Comparison of ENCODE assay signal across 8 cellular contexts in the genomic region with DNA sequence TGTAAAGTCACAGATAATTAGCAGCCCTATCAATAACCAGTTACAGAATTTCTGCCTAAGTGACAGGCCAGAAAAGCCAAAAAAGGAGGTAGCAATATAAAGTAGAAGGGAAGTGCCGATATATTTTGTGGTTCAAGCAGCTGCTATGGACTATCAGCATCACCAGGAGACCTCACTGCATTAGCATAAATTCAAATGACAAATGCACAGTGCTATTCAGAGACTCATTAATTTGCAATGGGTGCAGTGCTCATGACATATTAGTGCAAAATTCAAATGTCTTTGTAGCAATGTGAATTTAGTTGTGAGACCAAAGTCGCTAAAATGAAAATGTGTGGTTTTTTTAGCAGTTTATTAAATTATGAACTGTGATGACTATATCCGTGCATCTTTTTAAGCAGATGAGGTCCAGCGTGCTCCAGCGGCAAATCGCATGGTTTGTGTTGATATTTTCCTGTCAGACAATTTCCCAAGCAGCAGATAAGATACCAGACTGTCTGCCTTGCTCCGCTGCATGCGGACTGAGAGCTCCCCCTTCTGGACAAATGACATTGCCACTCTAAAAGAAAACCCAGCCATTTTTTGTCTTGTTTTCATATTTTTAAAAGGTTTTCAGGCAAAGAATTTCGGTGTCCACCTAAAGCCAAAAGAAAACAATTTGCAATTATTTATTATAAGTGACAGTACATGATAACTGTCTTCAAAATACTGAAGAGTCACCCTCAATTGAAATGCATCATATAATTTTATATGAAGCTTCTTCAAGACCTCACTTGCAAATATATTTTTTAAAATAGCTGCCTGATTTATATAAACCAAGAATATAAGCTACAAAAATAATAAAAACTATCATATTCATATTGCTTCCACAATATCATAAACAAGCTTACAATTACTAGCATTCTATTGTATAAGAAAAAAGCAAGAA.
DNase-seq lines count a peak whose midpoint lies in the region; ATAC-seq, FAIRE-seq and TF ChIP-seq lines count a peak whose summit lies in the region.

No MANE protein-coding gene starts in this region.

- H3K27me3 Mint-ChIP-seq in endothelial cell (ENCODE audit: unreplicated experiment), result no peaks in the 10 kb centered on the region
- H3K27me3 Mint-ChIP-seq in stimulated activated memory B cell treated with anti-CD40 and anti-IgM and Interleukin-4, amounts not matched to agents 10 μg/mL and 1 μg/mL and 100 μg/mL, for 72 hours, result no peaks in the 10 kb centered on the region

- H3K27ac ChIP-seq in A549, result no peak overlapping the region

- intact Hi-C loops in mucosa of descending colon (cut with DNase I, micrococcal nuclease), result loop anchor here in 1 of 2 donors (10.0 kb wide), 1 partner anchor 130 kb away; no protein-coding TSS in a partner anchor

- no peak overlapping the region for H3K27ac Mint-ChIP-seq in endothelial cell (ENCODE audit: unreplicated experiment)
- no peak overlapping the region for H3K27ac Mint-ChIP-seq in stimulated activated memory B cell treated with anti-CD40 and anti-IgM and Interleukin-4, amounts not matched to agents 10 μg/mL and 1 μg/mL and 100 μg/mL, for 72 hours

- H3K4me3 ChIP-seq in A549 (no peak overlapping the region), mucosa of descending colon (no peak overlapping the region)

- no peak for FAIRE-seq in A549 (lab: Jason Lieb, UNC)
- peak; percentile 92 for FAIRE-seq in GM12892 (lab: Jason Lieb, UNC)

- H3K4me1 ChIP-seq in A549 (no peaks in the 10 kb centered on the region), mucosa of descending colon (ENCODE audit: low read depth) (no peaks in the 10 kb centered on the region)

- CTCF ChIA-PET in A549 (lab: Yijun Ruan, JAX), result interaction anchor here (0.6 to 5.8 kb wide), 26 partner anchors 9 to 1757 kb away, joined by 3 to 92 read pairs (median 3); partner anchors contain the start of gene LYSMD3

- no peaks in the 10 kb centered on the region for H3K9me3 Mint-ChIP-seq in endothelial cell (ENCODE audit: unreplicated experiment)
- no peaks in the 10 kb centered on the region for H3K9me3 Mint-ChIP-seq in stimulated activated memory B cell treated with anti-CD40 and anti-IgM and Interleukin-4, amounts not matched to agents 10 μg/mL and 1 μg/mL and 100 μg/mL, for 72 hours

- no peaks in the 10 kb centered on the region for H3K36me3 Mint-ChIP-seq in endothelial cell (ENCODE audit: low read depth, unreplicated experiment)
- no peaks in the 10 kb centered on the region for H3K36me3 Mint-ChIP-seq in stimulated activated memory B cell treated with anti-CD40 and anti-IgM and Interleukin-4, amounts not matched to agents 10 μg/mL and 1 μg/mL and 100 μg/mL, for 72 hours

- TF ChIP-seq RAD21 in A549 (conservative IDR thresholded peaks at IDR 0.05 in 1 of 2, IDR thresholded peaks at IDR 0.05 in 1 of 2), result peak; percentile 91 to 95

- H3K4me2 ChIP-seq in A549, result no peak overlapping the region

- peak; percentile 81 to 85 for ATAC-seq in A549
- ATAC-seq in HG03139 (IDR thresholded peaks at IDR 0.05; ENCODE audit: unreplicated experiment), result peak; percentile 61
- peak; percentile 73 for ATAC-seq in mucosa of descending colon
- ATAC-seq in stimulated activated memory B cell treated with anti-CD40 and anti-IgM and Interleukin-4, amounts not matched to agents 10 μg/mL and 1 μg/mL and 100 μg/mL, for 72 hours, result peak; percentile 70

- DNase-seq in A549 (ENCODE audit: low read depth in 1 of 2, low spot score in 1 of 2) (peak; percentile 5 to 63), GM12892 (ENCODE audit: insufficient read length) (no peak), NCI-H446 treated with DMSO at 0.1 percent for 48 hours (lab: John Stamatoyannopoulos, UW) (peak; percentile 16), endothelial cell (ENCODE audit: low spot score) (peak; percentile 64), mucosa of descending colon (peak; percentile 34 to 79 (median 61))
- peak; percentile 2 to 30 for DNase-seq in activated CD4-positive, alpha-beta T cell treated with anti-CD3 and anti-CD28 coated beads, Interleukin-2, amount 50 U/mL, for 24 hours (ENCODE audit: low read depth in 1 of 2, low spot score in 1 of 2)

- no peak for TF ChIP-seq EP300 in A549 (IDR thresholded peaks at IDR 0.05)

- POLR2A ChIA-PET in A549 (lab: Yijun Ruan, JAX), result no interaction called here

- TF ChIP-seq CTCF in A549 (IDR thresholded peaks at IDR 0.05) (peak; percentile 94), endothelial cell (IDR thresholded peaks at IDR 0.05; ENCODE audit: unreplicated experiment) (peak; percentile 85), mucosa of descending colon (IDR thresholded peaks at IDR 0.05) (peak; percentile 73)

- no peak overlapping the region for H3K4me3 Mint-ChIP-seq in endothelial cell (ENCODE audit: unreplicated experiment)
- no peak overlapping the region for H3K4me3 Mint-ChIP-seq in stimulated activated memory B cell treated with anti-CD40 and anti-IgM and Interleukin-4, amounts not matched to agents 10 μg/mL and 1 μg/mL and 100 μg/mL, for 72 hours

- H3K9me3 ChIP-seq in A549 (no peaks in the 10 kb centered on the region), mucosa of descending colon (no peaks in the 10 kb centered on the region)

- peaks cover 3% of the 10 kb centered on the region for H3K4me1 Mint-ChIP-seq in endothelial cell (ENCODE audit: unreplicated experiment)
- no peaks in the 10 kb centered on the region for H3K4me1 Mint-ChIP-seq in stimulated activated memory B cell treated with anti-CD40 and anti-IgM and Interleukin-4, amounts not matched to agents 10 μg/mL and 1 μg/mL and 100 μg/mL, for 72 hours

- WGBS in A549 (ENCODE audit: missing lambda C conversion rate), result 12% methylated on average over 9 of the region's 9 CpGs

- no peak for TF ChIP-seq POLR2A in A549 (IDR thresholded peaks at IDR 0.05; ENCODE audit: low read length)
- TF ChIP-seq POLR2A in GM12892 (IDR thresholded peaks at IDR 0.05; ENCODE audit: low read depth, low read length), result no peak

- no peaks in the 10 kb centered on the region for H3K36me3 ChIP-seq in mucosa of descending colon (ENCODE audit: low read depth)

TF ChIP-seq in A549, 52 proteins besides CTCF, POLR2A, EP300 and RAD21:
- no peak for TF ChIP-seq CHD4 (IDR thresholded peaks at IDR 0.05; ENCODE audit: borderline replicate concordance)
- no peak for TF ChIP-seq ZC3H11A (IDR thresholded peaks at IDR 0.05)
- no peak for TF ChIP-seq CBX2 (IDR thresholded peaks at IDR 0.05; ENCODE audit: borderline replicate concordance, low read depth)
- no peak for TF ChIP-seq JUN (IDR thresholded peaks at IDR 0.05)
- TF ChIP-seq NFE2L2 (conservative IDR thresholded peaks at IDR 0.05; ENCODE audit: low read length), result no peak
- peak; percentile 83 for TF ChIP-seq SMC3 (IDR thresholded peaks at IDR 0.05)
- TF ChIP-seq ATOH8 (CRISPR knock-in tag; IDR thresholded peaks at IDR 0.05; ENCODE audit: low read depth), result no peak
- no peak for TF ChIP-seq POLR2AphosphoS2 (conservative IDR thresholded peaks at IDR 0.05; ENCODE audit: low read length)
